ENCODE assay signal across 12 cellular contexts in the genomic region with DNA sequence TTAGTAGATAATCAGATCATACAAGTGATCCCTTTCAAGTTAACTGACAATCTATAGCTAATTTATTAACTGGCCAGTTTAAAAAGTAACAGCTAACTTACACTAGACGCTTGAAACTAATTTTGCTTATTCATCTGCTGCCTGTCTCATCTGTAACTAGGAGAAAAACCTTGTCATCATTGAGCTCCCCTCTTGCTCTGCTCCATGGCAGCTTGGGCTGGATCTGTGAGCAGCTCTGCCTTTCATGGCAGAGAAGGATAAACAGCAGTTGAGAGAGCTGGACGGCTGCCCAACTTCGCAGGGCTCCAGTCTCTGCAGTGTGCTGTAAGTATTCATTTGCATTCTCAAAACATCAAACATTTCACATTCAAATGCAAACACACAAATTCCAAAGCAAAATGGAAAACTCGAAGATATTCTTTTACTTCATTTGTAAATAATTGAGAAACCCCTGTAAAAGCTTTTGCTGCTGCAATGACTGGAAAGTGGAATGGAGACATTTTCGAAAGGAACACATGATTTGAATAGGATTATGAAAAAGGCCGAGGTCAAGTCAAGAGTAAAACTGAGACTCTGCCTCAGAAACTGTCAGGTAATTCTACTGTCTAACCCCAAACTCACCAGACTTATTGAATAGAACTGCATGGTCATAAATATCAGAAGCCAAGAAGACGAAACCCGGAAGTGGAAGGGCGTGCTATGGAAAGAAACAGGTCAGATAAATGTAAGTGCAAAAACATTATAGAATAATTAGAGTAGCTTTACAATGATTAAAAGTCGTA. TPM values are rescaled to one million over a fixed set of nuclear protein-coding genes. Genes with fewer than 3 reads are reported as not detected.
DNase-seq lines count a peak whose midpoint lies in the region; ATAC-seq, FAIRE-seq and TF ChIP-seq lines count a peak whose summit lies in the region.
"Had no signal": no experiment of that assay in that cellular context is flagged by ENCODE, and none has a peak within 500 bp of the region (broad histone marks: within the 10 kb centered on the region; RNA-seq: fewer than 3 reads in every experiment).

No MANE protein-coding gene starts in this region.

- no peak overlapping the region for H3K4me3 ChIP-seq in HUES48 (ENCODE audit: low read depth, low read length)
- no peak overlapping the region for H3K4me3 ChIP-seq in astrocyte (ENCODE audit: insufficient read depth, low read depth, low read length)
- H3K4me3 ChIP-seq in mucosa of descending colon: no peak overlapping the region
- no peak overlapping the region for H3K4me3 ChIP-seq in breast epithelium
- H3K4me3 ChIP-seq: pancreas had no signal

- H3K27me3 ChIP-seq in HUES48 (ENCODE audit: control insufficient read depth, insufficient read depth, low read length) (no peaks in the 10 kb centered on the region), astrocyte (ENCODE audit: insufficient read depth, low read length) (no peaks in the 10 kb centered on the region), breast epithelium (no peaks in the 10 kb centered on the region)
- H3K27me3 ChIP-seq: pancreas had no signal

- H2AFZ ChIP-seq in astrocyte (ENCODE audit: low read depth, low read length): no peak overlapping the region

- peaks cover 18% of the 10 kb centered on the region for H3K36me3 Mint-ChIP-seq in astrocyte (ENCODE audit: low read depth, unreplicated experiment)

- H3K9me3 Mint-ChIP-seq in astrocyte (ENCODE audit: unreplicated experiment): no peaks in the 10 kb centered on the region
- H3K9me3 Mint-ChIP-seq: activated B cell treated with CpG ODN at 0.5 μM for 24 hours; activated naive CD4-positive, alpha-beta T cell treated with anti-CD3 and anti-CD28 coated beads, Interleukin-2, amount 50 U/mL, for 72 hours had no signal

- H3K4me3 Mint-ChIP-seq in astrocyte (ENCODE audit: unreplicated experiment): no peak overlapping the region
- H3K4me3 Mint-ChIP-seq: activated B cell treated with CpG ODN at 0.5 μM for 24 hours had no signal

- intact Hi-C loops in mucosa of descending colon (cut with DNase I, micrococcal nuclease): no loop called here
- intact Hi-C loops in breast epithelium (cut with DNase I; ENCODE audit: low total_unique reads): loop anchor here (5.0 kb wide), 1 partner anchor 1032 kb away; no protein-coding TSS in a partner anchor

- H3K4me1 Mint-ChIP-seq in astrocyte (ENCODE audit: low read depth, unreplicated experiment): peaks cover 11% of the 10 kb centered on the region

- H3K4me2 ChIP-seq in astrocyte (ENCODE audit: low read length): no peak overlapping the region

- H3K9ac ChIP-seq in HUES48 (ENCODE audit: low read depth, low read length) (no peak overlapping the region), astrocyte (ENCODE audit: low read length) (no peak overlapping the region)

- no peak for FAIRE-seq in astrocyte (lab: Jason Lieb, UNC)
- FAIRE-seq: pancreas had no signal

- H3K27ac ChIP-seq in HUES48 (ENCODE audit: low read depth, low read length): peak overlapping the region; percentile 27
- H3K27ac ChIP-seq in astrocyte (ENCODE audit: low read depth, low read length): no peak overlapping the region
- no peak overlapping the region for H3K27ac ChIP-seq in breast epithelium
- H3K27ac ChIP-seq: pancreas had no signal

- TF ChIP-seq CTCF in astrocyte (IDR thresholded peaks at IDR 0.05; ENCODE audit: insufficient read depth, low read depth, low read length): no peak
- no peak for TF ChIP-seq CTCF in mucosa of descending colon (IDR thresholded peaks at IDR 0.05)
- no peak for TF ChIP-seq CTCF in breast epithelium (IDR thresholded peaks at IDR 0.05)

- ATAC-seq in mucosa of descending colon: peak; percentile 40
- no peak for ATAC-seq in HG03175 (IDR thresholded peaks at IDR 0.05; ENCODE audit: unreplicated experiment)
- ATAC-seq: activated naive CD4-positive, alpha-beta T cell treated with anti-CD3 and anti-CD28 coated beads, Interleukin-2, amount 50 U/mL, for 72 hours had no signal

- no peaks in the 10 kb centered on the region for H3K27me3 Mint-ChIP-seq in astrocyte (ENCODE audit: low read depth, unreplicated experiment)
- H3K27me3 Mint-ChIP-seq: activated B cell treated with CpG ODN at 0.5 μM for 24 hours had no signal

- H3K4me1 ChIP-seq in HUES48 (ENCODE audit: control insufficient read depth, insufficient read depth, low read length): peaks cover 8% of the 10 kb centered on the region
- H3K4me1 ChIP-seq in astrocyte (ENCODE audit: insufficient read depth, low read length): no peaks in the 10 kb centered on the region
- H3K4me1 ChIP-seq in mucosa of descending colon (ENCODE audit: low read depth): no peaks in the 10 kb centered on the region
- H3K4me1 ChIP-seq in breast epithelium: no peaks in the 10 kb centered on the region
- H3K4me1 ChIP-seq: pancreas had no signal

- DNase-seq in ELF-1 (ENCODE audit: low read depth, low spot score) (peak; percentile 5), astrocyte (ENCODE audit: low read depth) (peak; percentile 16), mucosa of descending colon (peak in 2 of 3 donors; percentile 52 to 63), breast epithelium (ENCODE audit: low spot score in 2 of 2) (no peak), NCI-H1436 treated with DMSO at 0.1 percent for 48 hours (lab: John Stamatoyannopoulos, UW) (no peak), MV-4-11 (lab: John Stamatoyannopoulos, UW) (no peak)
- DNase-seq: activated B cell treated with CpG ODN at 0.5 μM for 24 hours, EL had no signal

- no peaks in the 10 kb centered on the region for H3K9me3 ChIP-seq in HUES48 (ENCODE audit: control insufficient read depth, insufficient read depth, low read length)
- no peaks in the 10 kb centered on the region for H3K9me3 ChIP-seq in astrocyte (ENCODE audit: insufficient read depth, low read depth, low read length)
- H3K9me3 ChIP-seq in mucosa of descending colon: no peaks in the 10 kb centered on the region
- H3K9me3 ChIP-seq in breast epithelium: no peaks in the 10 kb centered on the region
- H3K9me3 ChIP-seq: pancreas had no signal

- no peaks in the 10 kb centered on the region for H4K20me1 ChIP-seq in astrocyte (ENCODE audit: insufficient read depth, low read length)

- H3K36me3 ChIP-seq in HUES48 (ENCODE audit: control insufficient read depth, insufficient read depth, low read length) (peaks cover 84% of the 10 kb centered on the region), astrocyte (ENCODE audit: insufficient read depth, low read length) (peaks cover 36% of the 10 kb centered on the region), mucosa of descending colon (ENCODE audit: low read depth) (no peaks in the 10 kb centered on the region), breast epithelium (no peaks in the 10 kb centered on the region)

- no peak overlapping the region for H3K27ac Mint-ChIP-seq in astrocyte (ENCODE audit: unreplicated experiment)
- H3K27ac Mint-ChIP-seq: activated B cell treated with CpG ODN at 0.5 μM for 24 hours; activated naive CD4-positive, alpha-beta T cell treated with anti-CD3 and anti-CD28 coated beads, Interleukin-2, amount 50 U/mL, for 72 hours had no signal

- no peak for TF ChIP-seq POLR2A in breast epithelium (IDR thresholded peaks at IDR 0.05)

- H3K79me2 ChIP-seq in astrocyte (ENCODE audit: insufficient read depth, low read length): no peaks in the 10 kb centered on the region

RNA-seq across cellular contexts. Expression of a gene that starts 17.6 kb away (rescaled TPM):
- total RNA-seq in astrocyte (14.3 and 23.2 TPM in 2 replicates), mucosa of descending colon (10 to 100 TPM in 1 of 3 donors, 1 to 10 TPM in 2; 6.1 to 14.1 (median 9.0) TPM), breast epithelium (10 to 100 TPM in 1 of 3 donors, 1 to 10 TPM in 2; 7.3 to 13.8 (median 8.5) TPM)

Comparison
In these comparisons a context has a peak if more than half of its experiments do, and no peak if none do; other contexts are left out.
1. DNase-seq: peak in ELF-1 (single experiment), astrocyte (single experiment) and mucosa of descending colon (2 of 3); none in breast epithelium (0 of 2), NCI-H1436 treated with DMSO at 0.1 percent for 48 hours (single experiment) and MV-4-11 (single experiment).